ENCODE assay signal across 16 cellular contexts in genomic region chr2:7984693-7985353, GRCh38.
DNase-seq lines count a peak whose midpoint lies in the region; ATAC-seq and TF ChIP-seq lines count a peak whose summit lies in the region.
"Had no signal": no experiment of that assay in that cellular context is flagged by ENCODE, and none has a peak within 500 bp of the region (broad histone marks: within the 10 kb centered on the region; RNA-seq: fewer than 3 reads in every experiment).

No MANE protein-coding gene starts in this region.

- TF ChIP-seq CTCF in natural killer cell (IDR thresholded peaks at IDR 0.05) (no peak), endodermal cell (conservative IDR thresholded peaks at IDR 0.05) (no peak)

- H3K27me3 ChIP-seq in endodermal cell (ENCODE audit: control insufficient read depth, insufficient read depth, low read length, poor library complexity, severe bottlenecking) = no peaks in the 10 kb centered on the region
- H3K27me3 ChIP-seq: right lobe of liver, uterus had no signal

- H3K27me3 Mint-ChIP-seq in activated CD8-positive, alpha-beta memory T cell treated with anti-CD3 and anti-CD28 coated beads, Interleukin-2, amount 10 ng/mL, durations not matched to agents 7 days and 5 days = no peaks in the 10 kb centered on the region
- no peaks in the 10 kb centered on the region for H3K27me3 Mint-ChIP-seq in T-helper 1 cell treated with Interleukin-12 subunit alpha and Interleukin-12 subunit beta and Interleukin-4 antibody, amounts not matched to agents 30 μg/mL and 1 μg/mL, for 36 hours (ENCODE audit: low read depth)
- no peaks in the 10 kb centered on the region for H3K27me3 Mint-ChIP-seq in natural killer cell (ENCODE audit: low read depth in 2 of 2)
- no peaks in the 10 kb centered on the region for H3K27me3 Mint-ChIP-seq in endodermal cell (ENCODE audit: insufficient read depth)

- 89 to 96% methylated on average over 8 to 9 of the region's 9 CpGs for WGBS in endodermal cell (ENCODE audit: insufficient coverage in 1 of 2, insufficient read length in 1 of 2), 2 experiments

- no peak overlapping the region for H3K4me3 Mint-ChIP-seq in activated CD8-positive, alpha-beta memory T cell treated with anti-CD3 and anti-CD28 coated beads, Interleukin-2, amount 10 ng/mL, durations not matched to agents 7 days and 5 days
- H3K4me3 Mint-ChIP-seq in T-helper 1 cell treated with Interleukin-12 subunit alpha and Interleukin-12 subunit beta and Interleukin-4 antibody, amounts not matched to agents 30 μg/mL and 1 μg/mL, for 36 hours = no peak overlapping the region
- peak overlapping the region; percentile 29 for H3K4me3 Mint-ChIP-seq in natural killer cell
- no peak overlapping the region for H3K4me3 Mint-ChIP-seq in endodermal cell

- H3K36me3 Mint-ChIP-seq in activated CD8-positive, alpha-beta memory T cell treated with anti-CD3 and anti-CD28 coated beads, Interleukin-2, amount 10 ng/mL, durations not matched to agents 7 days and 5 days = peaks cover 20% of the 10 kb centered on the region
- no peaks in the 10 kb centered on the region for H3K36me3 Mint-ChIP-seq in T-helper 1 cell treated with Interleukin-12 subunit alpha and Interleukin-12 subunit beta and Interleukin-4 antibody, amounts not matched to agents 30 μg/mL and 1 μg/mL, for 36 hours (ENCODE audit: low read depth)
- H3K36me3 Mint-ChIP-seq in natural killer cell (no peaks in the 10 kb centered on the region), endodermal cell (ENCODE audit: low read depth) (no peaks in the 10 kb centered on the region)

- peak overlapping the region; percentile 53 for H3K27ac Mint-ChIP-seq in activated CD8-positive, alpha-beta memory T cell treated with anti-CD3 and anti-CD28 coated beads, Interleukin-2, amount 10 ng/mL, durations not matched to agents 7 days and 5 days
- H3K27ac Mint-ChIP-seq in T-helper 1 cell treated with Interleukin-12 subunit alpha and Interleukin-12 subunit beta and Interleukin-4 antibody, amounts not matched to agents 30 μg/mL and 1 μg/mL, for 36 hours = peak overlapping the region; percentile 46
- peak overlapping the region; percentile 20 to 50 for H3K27ac Mint-ChIP-seq in natural killer cell
- no peak overlapping the region for H3K27ac Mint-ChIP-seq in endodermal cell

- H3K9ac ChIP-seq in endodermal cell (ENCODE audit: extremely low read depth, low read length, poor library complexity, severe bottlenecking) = no peak overlapping the region

- H3K4me1 Mint-ChIP-seq in activated CD8-positive, alpha-beta memory T cell treated with anti-CD3 and anti-CD28 coated beads, Interleukin-2, amount 10 ng/mL, durations not matched to agents 7 days and 5 days = peaks cover 37% of the 10 kb centered on the region
- peaks cover 19% of the 10 kb centered on the region for H3K4me1 Mint-ChIP-seq in T-helper 1 cell treated with Interleukin-12 subunit alpha and Interleukin-12 subunit beta and Interleukin-4 antibody, amounts not matched to agents 30 μg/mL and 1 μg/mL, for 36 hours (ENCODE audit: low read depth)
- H3K4me1 Mint-ChIP-seq in natural killer cell = peaks cover 15 to 24% of the 10 kb centered on the region in 2 donors
- H3K4me1 Mint-ChIP-seq in endodermal cell = peaks cover 3% of the 10 kb centered on the region

- no peaks in the 10 kb centered on the region for H3K4me1 ChIP-seq in endodermal cell (ENCODE audit: control insufficient read depth, insufficient read depth, low read length)
- H3K4me1 ChIP-seq: right lobe of liver, uterus had no signal

- ATAC-seq in activated CD8-positive, alpha-beta memory T cell treated with anti-CD3 and anti-CD28 coated beads, Interleukin-2, amount 10 ng/mL, durations not matched to agents 7 days and 5 days = peak; percentile 83
- ATAC-seq in GM21723 (IDR thresholded peaks at IDR 0.05; ENCODE audit: unreplicated experiment) (peak; percentile 55), natural killer cell (peak; percentile 58 to 78 (median 67))
- ATAC-seq: right lobe of liver had no signal

- CTCF ChIA-PET in activated CD8-positive, alpha-beta memory T cell treated with anti-CD3 and anti-CD28 coated beads, Interleukin-2, amount 10 ng/mL, durations not matched to agents 7 days and 5 days (lab: Charles Lee) = interaction anchor here (0.6 to 1.3 kb wide), 2 partner anchors 10 to 86 kb away, joined by 3 read pairs; no protein-coding TSS in a partner anchor

- no peak overlapping the region for H3K27ac ChIP-seq in endodermal cell (ENCODE audit: low read depth, low read length)
- H3K27ac ChIP-seq: C4-2B, right lobe of liver, uterus had no signal

- no peaks in the 10 kb centered on the region for H3K36me3 ChIP-seq in endodermal cell (ENCODE audit: control insufficient read depth, insufficient read depth, low read length)
- H3K36me3 ChIP-seq: right lobe of liver, uterus had no signal

- intact Hi-C loops in natural killer cell (cut with micrococcal nuclease) = no loop called here

- H3K9me3 Mint-ChIP-seq in activated CD8-positive, alpha-beta memory T cell treated with anti-CD3 and anti-CD28 coated beads, Interleukin-2, amount 10 ng/mL, durations not matched to agents 7 days and 5 days (ENCODE audit: low read depth) = peaks cover 9% of the 10 kb centered on the region
- H3K9me3 Mint-ChIP-seq in T-helper 1 cell treated with Interleukin-12 subunit alpha and Interleukin-12 subunit beta and Interleukin-4 antibody, amounts not matched to agents 30 μg/mL and 1 μg/mL, for 36 hours = peaks cover 9% of the 10 kb centered on the region
- H3K9me3 Mint-ChIP-seq in natural killer cell (no peaks in the 10 kb centered on the region), endodermal cell (peaks cover 2% of the 10 kb centered on the region)

- DNase-seq in activated CD8-positive, alpha-beta memory T cell treated with anti-CD3 and anti-CD28 coated beads, Interleukin-2, amount 10 ng/mL, durations not matched to agents 7 days and 5 days = no peak
- no peak for DNase-seq in activated CD8-positive, alpha-beta memory T cell treated with anti-CD3 and anti-CD28 coated beads, Interleukin-2, amount 50 U/mL, for 48 hours
- DNase-seq in natural killer cell (no peak), UCSD-AML1 (lab: John Stamatoyannopoulos, UW; ENCODE audit: unreplicated experiment) (no peak), endodermal cell (no peak), NCI-H2029 treated with DMSO at 0.1 percent for 48 hours (lab: John Stamatoyannopoulos, UW) (no peak)
- DNase-seq: dermis blood vessel endothelial cell, DMS79 treated with DMSO at 0.1 percent for 48 hours, erythroblast, NCI-H1417, NCI-H82, right lobe of liver, uterus had no signal

- H3K4me3 ChIP-seq in endodermal cell (ENCODE audit: low read length) = no peak overlapping the region
- H3K4me3 ChIP-seq: right lobe of liver, uterus had no signal

- peaks cover 6% of the 10 kb centered on the region for H3K9me3 ChIP-seq in endodermal cell (ENCODE audit: control insufficient read depth, low read length)
- H3K9me3 ChIP-seq: right lobe of liver, uterus had no signal
